Comparison of ENCODE assay signal across 21 cellular contexts in the genomic region with DNA sequence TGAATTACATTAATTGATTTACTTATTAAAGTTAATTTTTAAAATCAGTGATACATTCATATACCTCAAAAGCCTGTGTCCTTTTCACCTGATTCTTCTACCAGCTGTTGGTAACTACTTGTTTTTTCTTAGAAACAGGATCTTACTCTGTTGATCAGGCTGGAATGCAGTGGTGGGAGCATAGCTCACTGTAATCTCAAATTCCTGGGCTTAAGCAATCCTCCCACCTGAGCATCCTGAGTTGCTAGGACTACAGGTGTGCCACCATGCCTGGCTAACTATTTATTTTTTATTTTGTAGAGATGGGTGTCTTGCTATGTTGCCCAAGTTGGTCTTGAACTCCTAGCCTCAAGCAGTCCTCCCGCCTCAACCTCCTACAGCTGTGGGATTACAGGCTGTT.
"Had no signal": no experiment of that assay in that cellular context is flagged by ENCODE, and none has a peak within 500 bp of the region (broad histone marks: within the 10 kb centered on the region; RNA-seq: fewer than 3 reads in every experiment).

No MANE protein-coding gene starts in this region.

- H3K27ac ChIP-seq: colonic mucosa, epithelial cell of prostate, esophagus squamous epithelium, gastrocnemius medialis, heart right ventricle, left lung, lower lobe of right lung had no signal

- H3K36me3 ChIP-seq: colonic mucosa, gastrocnemius medialis, lower lobe of right lung had no signal

- H3K4me3 ChIP-seq: colonic mucosa, esophagus squamous epithelium, gastrocnemius medialis, heart right ventricle, left lung, lower lobe of right lung had no signal

- H3K9me3 ChIP-seq: colonic mucosa, gastrocnemius medialis had no signal

- H3K27me3 ChIP-seq: colonic mucosa, esophagus squamous epithelium, gastrocnemius medialis, heart right ventricle, left lung had no signal

- DNase-seq: colonic mucosa; cortex of kidney; effector CD8-positive, alpha-beta T cell; effector memory CD8-positive, alpha-beta T cell; endodermal cell; erythroblast; esophagus squamous epithelium; foreskin fibroblast; foreskin melanocyte; gastrocnemius medialis; glutamatergic neuron; head of caudate nucleus; heart right ventricle; hippocampal formation; left cardiac atrium; left lung; left ventricle myocardium superior; lower lobe of right lung; mesenchymal stem cell; midbrain had no signal
